23 cellular contexts compared by ENCODE assay signal in genomic region chr11:128701936-128702335, GRCh38. TPM values are rescaled to one million over a fixed set of nuclear protein-coding genes. Genes with fewer than 3 reads are reported as not detected.
A peak's percentile ranks its signal among the peaks of the same experiment; 100 is the strongest.
DNase-seq lines count a peak whose midpoint lies in the region; ATAC-seq, FAIRE-seq and TF ChIP-seq lines count a peak whose summit lies in the region.
"Had no signal": no experiment of that assay in that cellular context is flagged by ENCODE, and none has a peak within 500 bp of the region (broad histone marks: within the 10 kb centered on the region; RNA-seq: fewer than 3 reads in every experiment).

No MANE protein-coding gene starts in this region.

- H3K4me1 Mint-ChIP-seq in activated CD4-positive, alpha-beta memory T cell treated with anti-CD3 and anti-CD28 coated beads for 36 hours (ENCODE audit: low read depth), result peaks cover 93% of the 10 kb centered on the region
- peaks cover 92% of the 10 kb centered on the region for H3K4me1 Mint-ChIP-seq in activated CD4-positive, alpha-beta memory T cell treated with anti-CD3 and anti-CD28 coated beads, Interleukin-2, amount 10 ng/mL, durations not matched to agents 7 days and 5 days
- H3K4me1 Mint-ChIP-seq in dendritic cell treated with granulocyte-macrophage colony-stimulating factor and Interleukin-4, amounts not matched to agents 40 ng/mL and 50 ng/mL, for 4 days (ENCODE audit: low read depth), result peaks cover 92% of the 10 kb centered on the region
- peaks cover 3% of the 10 kb centered on the region for H3K4me1 Mint-ChIP-seq in type B pancreatic cell (ENCODE audit: unreplicated experiment)
- peaks cover 94% of the 10 kb centered on the region for H3K4me1 Mint-ChIP-seq in CD8-positive, alpha-beta T cell (ENCODE audit: low read depth)
- H3K4me1 Mint-ChIP-seq: nephron had no signal

- H3K9me3 ChIP-seq in smooth muscle cell (replicated peaks; ENCODE audit: low read depth) (no peaks in the 10 kb centered on the region), colonic mucosa (no peaks in the 10 kb centered on the region)
- no peaks in the 10 kb centered on the region for H3K9me3 ChIP-seq in CD8-positive, alpha-beta T cell (ENCODE audit: low read length)
- H3K9me3 ChIP-seq: psoas muscle, transverse colon had no signal

- H3K36me3 ChIP-seq in smooth muscle cell (ENCODE audit: low read depth) (no peaks in the 10 kb centered on the region), colonic mucosa (no peaks in the 10 kb centered on the region)
- no peaks in the 10 kb centered on the region for H3K36me3 ChIP-seq in CD8-positive, alpha-beta T cell (ENCODE audit: insufficient read depth, low read length)
- H3K36me3 ChIP-seq: transverse colon had no signal

- H3K27me3 ChIP-seq in smooth muscle cell (ENCODE audit: low read depth) (peaks cover 3% of the 10 kb centered on the region), colonic mucosa (no peaks in the 10 kb centered on the region)
- H3K27me3 ChIP-seq in CD8-positive, alpha-beta T cell (ENCODE audit: insufficient read depth, low read length), result no peaks in the 10 kb centered on the region
- H3K27me3 ChIP-seq: transverse colon had no signal

- POLR2A ChIA-PET in activated CD4-positive, alpha-beta memory T cell treated with anti-CD3 and anti-CD28 coated beads for 36 hours (lab: Charles Lee), result interaction anchor here (0.9 kb wide), 1 partner anchor 8 kb away, joined by 3 read pairs; the partner anchor contains the start of gene FLI1
- POLR2A ChIA-PET in activated CD4-positive, alpha-beta memory T cell treated with anti-CD3 and anti-CD28 coated beads, Interleukin-2, amount 10 ng/mL, durations not matched to agents 7 days and 5 days (lab: Charles Lee), result interaction anchor here (0.5 to 4.1 kb wide), 4 partner anchors 9 to 17 kb away, joined by 3 to 17 read pairs (median 4); no protein-coding TSS in a partner anchor
- POLR2A ChIA-PET in CD8-positive, alpha-beta T cell (lab: Charles Lee), result interaction anchor here (0.7 kb wide), 1 partner anchor 36 kb away, joined by 4 read pairs; no protein-coding TSS in a partner anchor

- H3K27me3 Mint-ChIP-seq in activated CD4-positive, alpha-beta memory T cell treated with anti-CD3 and anti-CD28 coated beads for 36 hours, result no peaks in the 10 kb centered on the region
- H3K27me3 Mint-ChIP-seq in activated CD4-positive, alpha-beta memory T cell treated with anti-CD3 and anti-CD28 coated beads, Interleukin-2, amount 10 ng/mL, durations not matched to agents 7 days and 5 days, result no peaks in the 10 kb centered on the region
- H3K27me3 Mint-ChIP-seq in dendritic cell treated with granulocyte-macrophage colony-stimulating factor and Interleukin-4, amounts not matched to agents 40 ng/mL and 50 ng/mL, for 4 days, result no peaks in the 10 kb centered on the region
- peaks cover 44% of the 10 kb centered on the region for H3K27me3 Mint-ChIP-seq in type B pancreatic cell
- no peaks in the 10 kb centered on the region for H3K27me3 Mint-ChIP-seq in CD8-positive, alpha-beta T cell (ENCODE audit: low read depth)

- no peaks in the 10 kb centered on the region for H3F3A ChIP-seq in smooth muscle cell (ENCODE audit: low read depth)

- WGBS in smooth muscle cell (ENCODE audit: low lambda C conversion rate), result 100% methylated on average over 2 of the region's 2 CpGs

- ATAC-seq in CD8-positive, alpha-beta T cell, result no peak
- ATAC-seq: left colon, psoas muscle had no signal

- no peaks in the 10 kb centered on the region for H3K9me3 Mint-ChIP-seq in activated CD4-positive, alpha-beta memory T cell treated with anti-CD3 and anti-CD28 coated beads for 36 hours
- H3K9me3 Mint-ChIP-seq in activated CD4-positive, alpha-beta memory T cell treated with anti-CD3 and anti-CD28 coated beads, Interleukin-2, amount 10 ng/mL, durations not matched to agents 7 days and 5 days, result no peaks in the 10 kb centered on the region
- no peaks in the 10 kb centered on the region for H3K9me3 Mint-ChIP-seq in dendritic cell treated with granulocyte-macrophage colony-stimulating factor and Interleukin-4, amounts not matched to agents 40 ng/mL and 50 ng/mL, for 4 days
- H3K9me3 Mint-ChIP-seq in type B pancreatic cell, result no peaks in the 10 kb centered on the region
- H3K9me3 Mint-ChIP-seq in CD8-positive, alpha-beta T cell, result no peaks in the 10 kb centered on the region
- H3K9me3 Mint-ChIP-seq: nephron had no signal

- FAIRE-seq in GM12891 (lab: Jason Lieb, UNC), result peak; percentile 45
- FAIRE-seq: D721Med had no signal

- H3K79me2 ChIP-seq in smooth muscle cell (ENCODE audit: low read depth), result peaks cover 30% of the 10 kb centered on the region

- H3K9ac ChIP-seq in smooth muscle cell (ENCODE audit: low read depth) (no peak overlapping the region), colonic mucosa (ENCODE audit: low read depth in 2 of 2, low read length in 2 of 2) (no peak overlapping the region)

- peak overlapping the region; percentile 61 for H3K27ac ChIP-seq in smooth muscle cell (ENCODE audit: low read depth)
- H3K27ac ChIP-seq in CD8-positive, alpha-beta T cell (ENCODE audit: low read depth, low read length), result no peak overlapping the region
- no peak overlapping the region for H3K27ac ChIP-seq in colonic mucosa
- H3K27ac ChIP-seq: psoas muscle, transverse colon had no signal

- DNase-seq in activated CD4-positive, alpha-beta memory T cell treated with anti-CD3 and anti-CD28 coated beads for 36 hours, result no peak
- DNase-seq in activated CD4-positive, alpha-beta memory T cell treated with anti-CD3 and anti-CD28 coated beads, Interleukin-2, amount 10 ng/mL, durations not matched to agents 7 days and 5 days, result no peak
- DNase-seq in GM12891 (ENCODE audit: insufficient read length, low spot score), result no peak
- no peak for DNase-seq in smooth muscle cell (lab: John Stamatoyannopoulos, UW; ENCODE audit: unreplicated experiment)
- DNase-seq in type B pancreatic cell (ENCODE audit: extremely low spot score, unreplicated experiment), result no peak
- DNase-seq in CD8-positive, alpha-beta T cell, result no peak
- no peak for DNase-seq in colonic mucosa
- DNase-seq: activated CD4-positive, CD25-positive, alpha-beta regulatory T cell; AML-193; amniotic stem cell; GOT3; left colon; NCI-H1105; NCI-H2029; NCI-H345; NCI-H774; OCI-M1; psoas muscle; stimulated activated naive CD4-positive, alpha-beta T cell treated with Interleukin-2 at 50 U/mL for 16 hours; transverse colon had no signal

- H3K4me3 ChIP-seq in smooth muscle cell, result no peak overlapping the region
- no peak overlapping the region for H3K4me3 ChIP-seq in CD8-positive, alpha-beta T cell (ENCODE audit: low read depth, low read length)
- H3K4me3 ChIP-seq in colonic mucosa, result no peak overlapping the region
- H3K4me3 ChIP-seq: psoas muscle, transverse colon had no signal

- no peaks in the 10 kb centered on the region for H3K4me1 ChIP-seq in smooth muscle cell (ENCODE audit: low read depth)
- H3K4me1 ChIP-seq in CD8-positive, alpha-beta T cell (ENCODE audit: insufficient read depth, low read length), result peaks cover 91% of the 10 kb centered on the region
- no peaks in the 10 kb centered on the region for H3K4me1 ChIP-seq in colonic mucosa

- H3K27ac Mint-ChIP-seq in activated CD4-positive, alpha-beta memory T cell treated with anti-CD3 and anti-CD28 coated beads for 36 hours, result peak overlapping the region; percentile 59
- no peak overlapping the region for H3K27ac Mint-ChIP-seq in activated CD4-positive, alpha-beta memory T cell treated with anti-CD3 and anti-CD28 coated beads, Interleukin-2, amount 10 ng/mL, durations not matched to agents 7 days and 5 days
- peak overlapping the region; percentile 76 for H3K27ac Mint-ChIP-seq in dendritic cell treated with granulocyte-macrophage colony-stimulating factor and Interleukin-4, amounts not matched to agents 40 ng/mL and 50 ng/mL, for 4 days
- no peak overlapping the region for H3K27ac Mint-ChIP-seq in type B pancreatic cell
- H3K27ac Mint-ChIP-seq in CD8-positive, alpha-beta T cell, result no peak overlapping the region
- H3K27ac Mint-ChIP-seq: nephron had no signal

- TF ChIP-seq CTCF in smooth muscle cell (IDR thresholded peaks at IDR 0.05; ENCODE audit: borderline replicate concordance, insufficient read depth, poor library complexity, severe bottlenecking), result no peak
- TF ChIP-seq CTCF in type B pancreatic cell (conservative IDR thresholded peaks at IDR 0.05), result no peak
- no peak for TF ChIP-seq CTCF in CD8-positive, alpha-beta T cell (IDR thresholded peaks at IDR 0.05)
- TF ChIP-seq CTCF in colonic mucosa (IDR thresholded peaks at IDR 0.05), result no peak

- no peak overlapping the region for H3K4me3 Mint-ChIP-seq in activated CD4-positive, alpha-beta memory T cell treated with anti-CD3 and anti-CD28 coated beads for 36 hours
- no peak overlapping the region for H3K4me3 Mint-ChIP-seq in activated CD4-positive, alpha-beta memory T cell treated with anti-CD3 and anti-CD28 coated beads, Interleukin-2, amount 10 ng/mL, durations not matched to agents 7 days and 5 days
- no peak overlapping the region for H3K4me3 Mint-ChIP-seq in dendritic cell treated with granulocyte-macrophage colony-stimulating factor and Interleukin-4, amounts not matched to agents 40 ng/mL and 50 ng/mL, for 4 days
- H3K4me3 Mint-ChIP-seq in type B pancreatic cell, result no peak overlapping the region
- H3K4me3 Mint-ChIP-seq in CD8-positive, alpha-beta T cell, result no peak overlapping the region
- H3K4me3 Mint-ChIP-seq: nephron had no signal

- no peak overlapping the region for H2AFZ ChIP-seq in smooth muscle cell (ENCODE audit: low read depth)

- intact Hi-C loops in activated CD4-positive, alpha-beta memory T cell treated with anti-CD3 and anti-CD28 coated beads for 36 hours (cut with micrococcal nuclease), result loop anchor here (1.0 kb wide), 1 partner anchor 30 kb away; no protein-coding TSS in a partner anchor
- intact Hi-C loops in dendritic cell treated with granulocyte-macrophage colony-stimulating factor and Interleukin-4, amounts not matched to agents 40 ng/mL and 50 ng/mL, for 4 days (cut with micrococcal nuclease), result no loop called here
- intact Hi-C loops in CD8-positive, alpha-beta T cell (cut with DNase I, micrococcal nuclease), result loop anchor here in 1 of 2 experiments (5.0 kb wide), 1 partner anchor 240 kb away; no protein-coding TSS in a partner anchor
- intact Hi-C loops in colonic mucosa (cut with DNase I), result no loop called here

- no peaks in the 10 kb centered on the region for H4K20me1 ChIP-seq in smooth muscle cell (ENCODE audit: low read depth)

- CTCF ChIA-PET in activated CD4-positive, alpha-beta memory T cell treated with anti-CD3 and anti-CD28 coated beads for 36 hours (lab: Charles Lee), result interaction anchor here (1.0 to 1.4 kb wide), 2 partner anchors 13 to 34 kb away, joined by 3 to 4 read pairs; no protein-coding TSS in a partner anchor
- CTCF ChIA-PET in activated CD4-positive, alpha-beta memory T cell treated with anti-CD3 and anti-CD28 coated beads, Interleukin-2, amount 10 ng/mL, durations not matched to agents 7 days and 5 days (lab: Charles Lee), result interaction anchor here (1.4 kb wide), 1 partner anchor 9 kb away, joined by 7 read pairs; no protein-coding TSS in a partner anchor
- CTCF ChIA-PET in CD8-positive, alpha-beta T cell (lab: Charles Lee), result interaction anchor here (0.6 kb wide), 1 partner anchor 70 kb away, joined by 3 read pairs; no protein-coding TSS in a partner anchor

- H3K36me3 Mint-ChIP-seq in activated CD4-positive, alpha-beta memory T cell treated with anti-CD3 and anti-CD28 coated beads for 36 hours, result peaks cover 17% of the 10 kb centered on the region
- peaks cover 91% of the 10 kb centered on the region for H3K36me3 Mint-ChIP-seq in activated CD4-positive, alpha-beta memory T cell treated with anti-CD3 and anti-CD28 coated beads, Interleukin-2, amount 10 ng/mL, durations not matched to agents 7 days and 5 days (ENCODE audit: low read depth)
- peaks cover 71% of the 10 kb centered on the region for H3K36me3 Mint-ChIP-seq in dendritic cell treated with granulocyte-macrophage colony-stimulating factor and Interleukin-4, amounts not matched to agents 40 ng/mL and 50 ng/mL, for 4 days (ENCODE audit: low read depth)
- H3K36me3 Mint-ChIP-seq in type B pancreatic cell, result peaks cover 20% of the 10 kb centered on the region
- peaks cover 75% of the 10 kb centered on the region for H3K36me3 Mint-ChIP-seq in CD8-positive, alpha-beta T cell

- TF ChIP-seq POLR2A in GM12891 (IDR thresholded peaks at IDR 0.05; ENCODE audit: low read depth, low read length), result no peak

- H3K4me2 ChIP-seq in smooth muscle cell, result no peak overlapping the region

RNA-seq across cellular contexts. Expression of gene FLI1, which starts 8.1 kb away (rescaled TPM):
- 10 to 100 TPM; 60.3 to 63.7 TPM for total RNA-seq in activated CD4-positive, alpha-beta memory T cell treated with anti-CD3 and anti-CD28 coated beads for 36 hours
- total RNA-seq in activated CD4-positive, alpha-beta memory T cell treated with anti-CD3 and anti-CD28 coated beads, Interleukin-2, amount 10 ng/mL, durations not matched to agents 7 days and 5 days, result 100 to 1,000 TPM; 133 to 139 TPM
- polyA plus RNA-seq in GM12891 (2012; ENCODE audit: low read depth, missing spikeins), result 22.0 TPM
- 2.2 and 4.7 TPM in 2 replicates for total RNA-seq in smooth muscle cell
- 3.5 and 4.2 TPM in 2 replicates for polyA plus RNA-seq in smooth muscle cell
- total RNA-seq in type B pancreatic cell (ENCODE audit: low replicate concordance), result 2.4 and 20.2 TPM in 2 replicates
- 10 to 100 TPM; 35.6 to 37.3 TPM for total RNA-seq in CD8-positive, alpha-beta T cell
- total RNA-seq in colonic mucosa, result 1 to 10 TPM; 5.3 to 6.6 TPM

Comparison
In these comparisons a context has a peak if more than half of its experiments do, and no peak if none do; other contexts are left out.
1. H3K27ac Mint-ChIP-seq: peak in activated CD4-positive, alpha-beta memory T cell treated with anti-CD3 and anti-CD28 coated beads for 36 hours (single experiment) and dendritic cell treated with granulocyte-macrophage colony-stimulating factor and Interleukin-4, amounts not matched to agents 40 ng/mL and 50 ng/mL, for 4 days (single experiment); none in activated CD4-positive, alpha-beta memory T cell treated with anti-CD3 and anti-CD28 coated beads, Interleukin-2, amount 10 ng/mL, durations not matched to agents 7 days and 5 days (single experiment), type B pancreatic cell (single experiment) and CD8-positive, alpha-beta T cell (single experiment).